Comparison of ENCODE assay signal across 1 cellular context in the genomic region with DNA sequence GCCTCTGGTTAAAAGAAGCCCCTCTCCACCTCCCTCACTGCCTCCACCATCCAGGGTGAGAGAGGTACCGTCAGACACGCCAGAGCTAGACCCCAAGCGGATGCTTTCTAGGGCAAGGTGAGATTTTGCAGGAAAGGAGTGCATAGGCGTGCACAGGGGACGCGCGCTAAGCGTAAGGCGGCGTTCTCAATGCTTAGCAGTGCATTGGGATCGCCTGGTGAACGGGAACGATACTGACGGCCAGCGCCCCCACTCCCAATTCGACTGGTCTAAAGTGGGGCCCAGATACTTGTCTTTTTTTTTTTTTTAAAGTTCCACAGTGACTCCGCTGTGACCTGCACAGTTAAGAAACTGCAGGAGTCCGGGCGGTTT.
TF ChIP-seq lines count a peak whose summit lies in the region.

No MANE protein-coding gene starts in this region.

TF ChIP-seq in H1, 55 proteins besides CTCF, POLR2A, EP300 and RAD21:
- TF ChIP-seq RXRA (IDR thresholded peaks at IDR 0.05; ENCODE audit: insufficient read depth, low read depth, low read length) (no peak), MAFK (IDR thresholded peaks at IDR 0.05; ENCODE audit: low read depth, low read length) (no peak), E2F6 (IDR thresholded peaks at IDR 0.05) (no peak), EGR1 (IDR thresholded peaks at IDR 0.05; ENCODE audit: borderline replicate concordance, low read depth, low read length) (no peak), ASH2L (IDR thresholded peaks at IDR 0.05; ENCODE audit: low read length) (no peak), SIN3A (conservative IDR thresholded peaks at IDR 0.05 in 1 of 2, IDR thresholded peaks at IDR 0.05 in 1 of 2; ENCODE audit: low read depth in 1 of 2, low read length in 2 of 2) (no peak), RNF2 (IDR thresholded peaks at IDR 0.05; ENCODE audit: borderline replicate concordance, low read depth, low read length, missing control alignments, poor library complexity, severe bottlenecking) (no peak)
